30 cellular contexts compared by ENCODE assay signal in the genomic region with DNA sequence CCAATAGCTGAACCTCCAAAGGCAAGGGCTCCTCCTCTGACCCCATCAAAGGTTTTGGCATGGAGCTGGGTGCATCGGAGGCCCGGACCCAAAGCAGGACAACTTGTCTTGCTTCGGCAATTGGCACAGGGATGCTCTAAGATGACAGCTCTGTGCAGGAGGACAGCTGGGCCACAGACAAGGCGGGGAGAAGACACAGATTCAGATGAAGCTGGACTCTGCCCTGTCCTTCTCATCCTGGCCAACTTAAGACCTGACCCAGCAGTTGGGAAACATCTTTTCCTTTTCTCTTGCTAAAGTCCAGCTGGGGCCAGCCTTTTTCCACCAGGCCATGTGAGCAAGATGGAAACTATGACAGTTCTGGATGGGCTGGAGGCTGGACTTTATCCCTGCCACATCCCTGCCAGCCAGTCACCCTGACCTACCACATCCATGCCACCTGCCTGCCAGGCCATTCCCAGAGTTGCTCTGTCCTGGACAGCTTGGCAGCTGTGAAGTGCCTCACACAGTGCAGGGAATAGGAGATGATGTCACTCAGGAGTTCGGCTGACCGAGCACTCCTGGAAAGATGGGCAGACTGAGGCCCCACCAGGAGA.
"Had no signal": no experiment of that assay in that cellular context is flagged by ENCODE, and none has a peak within 500 bp of the region (broad histone marks: within the 10 kb centered on the region; RNA-seq: fewer than 3 reads in every experiment).

No MANE protein-coding gene starts in this region.

- ATAC-seq: activated CD8-positive, alpha-beta T cell treated with anti-CD3 and anti-CD28 coated beads for 36 hours; activated T-cell treated with anti-CD3 and anti-CD28 coated beads, Interleukin-2, amount 50 U/mL, for 72 hours; activated T-helper 17 cell treated with anti-CD3 and anti-CD28 coated beads, Interleukin-2, amount 50 U/mL, for 72 hours; Panc1 had no signal

- H3K9me3 ChIP-seq: SJCRH30 had no signal

- DNase-seq: activated CD4-positive, alpha-beta T cell treated with anti-CD3 and anti-CD28 coated beads, Interleukin-2, amount 10 ng/mL, durations not matched to agents 24 days and 14 days; activated CD4-positive, alpha-beta T cell treated with anti-CD3 and anti-CD28 coated beads, Interleukin-2, amount 50 U/mL, for 4 hours; activated CD4-positive, CD25-positive, alpha-beta regulatory T cell; activated CD8-positive, alpha-beta T cell treated with anti-CD3 and anti-CD28 coated beads for 36 hours; activated effector memory CD4-positive, alpha-beta T cell treated with anti-CD3 and anti-CD28 coated beads, Interleukin-2, amount 50 U/mL, for 16 hours; activated naive CD4-positive, alpha-beta T cell; activated naive CD4-positive, alpha-beta T cell treated with anti-CD3 and anti-CD28 coated beads, Interleukin-2, amount 50 U/mL, for 16 hours; activated naive CD8-positive, alpha-beta T cell treated with anti-CD3 and anti-CD28 coated beads for 36 hours; activated T-cell treated with anti-CD3 and anti-CD28 coated beads, Interleukin-2, amount 50 U/mL, for 1 hour; activated T-cell treated with anti-CD3 and anti-CD28 coated beads, Interleukin-2, amount 50 U/mL, for 72 hours; amniotic stem cell; Karpas-422; KBM-7; NCI-H1105; NCI-H1417 treated with DMSO at 0.1 percent for 48 hours; NCI-H187 treated with DMSO at 0.1 percent for 48 hours; NCI-H2081; NCI-H2171 treated with DMSO at 0.1 percent for 48 hours; NCI-H2227 treated with DMSO at 0.1 percent for 48 hours; NCI-H446; NCI-H524; SHP77; SJCRH30; T1000; WERI-Rb-1 had no signal

- H3K4me3 ChIP-seq: ascending aorta, cardiac muscle cell, SJCRH30, SK-N-MC had no signal

- H3K27me3 ChIP-seq: ascending aorta, cardiac muscle cell, SJCRH30 had no signal

- H3K4me1 ChIP-seq: ascending aorta, SJCRH30 had no signal

- H3K36me3 ChIP-seq: ascending aorta, cardiac muscle cell, SJCRH30, WERI-Rb-1 had no signal

- H3K27ac ChIP-seq: ascending aorta, cardiac muscle cell, SJCRH30, SK-N-MC, WERI-Rb-1 had no signal
